In genomic region chr5:31851290-31851689, GRCh38 we compare ENCODE assay signal across 23 cellular contexts.
"Had no signal": no experiment of that assay in that cellular context is flagged by ENCODE, and none has a peak within 500 bp of the region (broad histone marks: within the 10 kb centered on the region; RNA-seq: fewer than 3 reads in every experiment).

No MANE protein-coding gene starts in this region.

- H3K27me3 ChIP-seq: suprapubic skin, vagina had no signal

- H3K27ac Mint-ChIP-seq: nephron progenitor cell; progenitor cell of endocrine pancreas; stimulated activated naive CD8-positive, alpha-beta T cell treated with anti-CD3 and anti-CD28 coated beads, Interleukin-15, amount 100 ng/mL, for 72 hours had no signal

- H3K4me3 ChIP-seq: dorsolateral prefrontal cortex, hepatocyte, smooth muscle cell, suprapubic skin, transverse colon, vagina had no signal

- H3K79me2 ChIP-seq: hepatocyte, parathyroid adenoma had no signal

- H3K9me3 Mint-ChIP-seq: nephron progenitor cell; stimulated activated naive CD8-positive, alpha-beta T cell treated with anti-CD3 and anti-CD28 coated beads, Interleukin-15, amount 100 ng/mL, for 72 hours had no signal

- H3K4me2 ChIP-seq: hepatocyte, smooth muscle cell had no signal

- H3K9ac ChIP-seq: parathyroid adenoma had no signal

- ATAC-seq: left lobe of liver; naive thymus-derived CD4-positive, alpha-beta T cell; sciatic nerve; stimulated activated naive CD8-positive, alpha-beta T cell treated with anti-CD3 and anti-CD28 coated beads, Interleukin-15, amount 100 ng/mL, for 72 hours had no signal

- DNase-seq: dorsolateral prefrontal cortex; effector CD4-positive, alpha-beta T cell; head of caudate nucleus; kidney; mesenchymal stem cell; midbrain; naive thymus-derived CD4-positive, alpha-beta T cell; nephron progenitor cell; stimulated activated CD4-positive, alpha-beta T cell treated with anti-CD3 and anti-CD28 coated beads, Interleukin-12 subunit alpha, Interleukin-12 subunit beta, amount 100 ng/mL, for 4 hours; stimulated activated CD4-positive, alpha-beta T cell treated with anti-CD3 and anti-CD28 coated beads, Interleukin-1b, Interleukin-23, amount 100 ng/mL, for 48 hours; stimulated activated CD4-positive, alpha-beta T cell treated with anti-CD3 and anti-CD28 coated beads, Interleukin-4, amount 100 ng/mL, for 1 hour; stimulated activated CD8-positive, alpha-beta memory T cell treated with anti-CD3 and anti-CD28 coated beads, Interleukin-4, amount 100 ng/mL, for 48 hours; stimulated activated naive CD4-positive, alpha-beta T cell; stimulated activated naive CD8-positive, alpha-beta T cell treated with anti-CD3 and anti-CD28 coated beads, Interleukin-15, amount 100 ng/mL, for 72 hours; transverse colon had no signal

- H3K36me3 ChIP-seq: suprapubic skin, transverse colon, vagina had no signal

- H3K9me3 ChIP-seq: suprapubic skin, transverse colon, vagina had no signal

- H3K27ac ChIP-seq: dorsolateral prefrontal cortex, hepatocyte, parathyroid adenoma, suprapubic skin, transverse colon, vagina had no signal

- H3K4me1 ChIP-seq: parathyroid adenoma had no signal

- H3K4me3 Mint-ChIP-seq: nephron progenitor cell; stimulated activated naive CD8-positive, alpha-beta T cell treated with anti-CD3 and anti-CD28 coated beads, Interleukin-15, amount 100 ng/mL, for 72 hours had no signal

- H2AFZ ChIP-seq: hepatocyte, parathyroid adenoma had no signal

- H3K36me3 Mint-ChIP-seq: naive thymus-derived CD4-positive, alpha-beta T cell had no signal
